In genomic region chr6:163418273-163419029, GRCh38 we compare ENCODE assay signal across 10 cellular contexts. TPM values are rescaled to one million over a fixed set of nuclear protein-coding genes. Genes with fewer than 3 reads are reported as not detected.
DNase-seq lines count a peak whose midpoint lies in the region; ATAC-seq and TF ChIP-seq lines count a peak whose summit lies in the region.
"Had no signal": no experiment of that assay in that cellular context is flagged by ENCODE, and none has a peak within 500 bp of the region (broad histone marks: within the 10 kb centered on the region; RNA-seq: fewer than 3 reads in every experiment).

No MANE protein-coding gene starts in this region.

- no peaks in the 10 kb centered on the region for H3K27me3 ChIP-seq in CD4-positive, CD25-positive, alpha-beta regulatory T cell (ENCODE audit: control insufficient read depth, insufficient read depth, low read length)
- no peaks in the 10 kb centered on the region for H3K27me3 ChIP-seq in RWPE2 (ENCODE audit: insufficient read depth, poor library complexity, severe bottlenecking)

- H3K4me1 Mint-ChIP-seq in CD4-positive, CD25-positive, alpha-beta regulatory T cell: peaks cover 26 to 57% (median 43%) of the 10 kb centered on the region in 4 donors
- H3K4me1 Mint-ChIP-seq in progenitor cell of endocrine pancreas (ENCODE audit: low read depth): peaks cover 37% of the 10 kb centered on the region

- no peaks in the 10 kb centered on the region for H3K36me3 Mint-ChIP-seq in CD4-positive, CD25-positive, alpha-beta regulatory T cell
- no peaks in the 10 kb centered on the region for H3K36me3 Mint-ChIP-seq in progenitor cell of endocrine pancreas (ENCODE audit: insufficient read depth)

- H3K4me3 Mint-ChIP-seq in CD4-positive, CD25-positive, alpha-beta regulatory T cell: peak overlapping the region in 3 of 4 donors; percentile 19 to 62 (median 26)
- peak overlapping the region; percentile 2 for H3K4me3 Mint-ChIP-seq in progenitor cell of endocrine pancreas (ENCODE audit: low read depth)

- DNase-seq in CD4-positive, CD25-positive, alpha-beta regulatory T cell: no peak
- DNase-seq in RWPE2 (ENCODE audit: low spot score): no peak
- DNase-seq in fibroblast of villous mesenchyme (ENCODE audit: low read depth): no peak
- DNase-seq in progenitor cell of endocrine pancreas (ENCODE audit: low spot score, unreplicated experiment): no peak
- DNase-seq in GOT3 (lab: John Stamatoyannopoulos, UW): no peak
- DNase-seq in NOMO-1 (lab: John Stamatoyannopoulos, UW; ENCODE audit: unreplicated experiment in 2 of 2): no peak
- DNase-seq in NCI-H2107 (lab: John Stamatoyannopoulos, UW): no peak
- DNase-seq: head of caudate nucleus, NCI-H510A had no signal

- H3K27me3 Mint-ChIP-seq in CD4-positive, CD25-positive, alpha-beta regulatory T cell: peaks cover 8% of the 10 kb centered on the region
- no peaks in the 10 kb centered on the region for H3K27me3 Mint-ChIP-seq in progenitor cell of endocrine pancreas

- peaks cover 19% of the 10 kb centered on the region for H3K4me1 ChIP-seq in CD4-positive, CD25-positive, alpha-beta regulatory T cell (ENCODE audit: control insufficient read depth, insufficient read depth, low read length, poor library complexity, severe bottlenecking)
- peaks cover 6% of the 10 kb centered on the region for H3K4me1 ChIP-seq in RWPE2 (ENCODE audit: insufficient read depth, poor library complexity, severe bottlenecking)

- H3K9me3 ChIP-seq in CD4-positive, CD25-positive, alpha-beta regulatory T cell (ENCODE audit: control insufficient read depth in 2 of 2, low read length in 2 of 2): no peaks in the 10 kb centered on the region
- H3K9me3 ChIP-seq in RWPE2 (ENCODE audit: severe bottlenecking): no peaks in the 10 kb centered on the region

- H3K9me3 Mint-ChIP-seq in CD4-positive, CD25-positive, alpha-beta regulatory T cell: no peaks in the 10 kb centered on the region
- no peaks in the 10 kb centered on the region for H3K9me3 Mint-ChIP-seq in progenitor cell of endocrine pancreas (ENCODE audit: low read depth)

- ATAC-seq in CD4-positive, CD25-positive, alpha-beta regulatory T cell (ENCODE audit: low read depth in 2 of 2): no peak
- ATAC-seq in RWPE2 (ENCODE audit: low read depth) (no peak), HG03520 (IDR thresholded peaks at IDR 0.05; ENCODE audit: unreplicated experiment) (no peak)

- H3K4me3 ChIP-seq in CD4-positive, CD25-positive, alpha-beta regulatory T cell (ENCODE audit: low read depth, low read length): no peak overlapping the region
- H3K4me3 ChIP-seq in RWPE2 (ENCODE audit: severe bottlenecking) (peak overlapping the region; percentile 10), fibroblast of villous mesenchyme (ENCODE audit: low read depth, low read length) (peak overlapping the region; percentile 98)

- TF ChIP-seq CTCF in RWPE2 (IDR thresholded peaks at IDR 0.05; ENCODE audit: poor library complexity, severe bottlenecking) (no peak), fibroblast of villous mesenchyme (IDR thresholded peaks at IDR 0.05; ENCODE audit: insufficient read depth, low read depth, low read length) (no peak), progenitor cell of endocrine pancreas (IDR thresholded peaks at IDR 0.05; ENCODE audit: unreplicated experiment) (no peak)

- H3K27ac ChIP-seq in CD4-positive, CD25-positive, alpha-beta regulatory T cell (ENCODE audit: insufficient read depth, low read length, poor library complexity, severe bottlenecking): no peak overlapping the region
- peak overlapping the region; percentile 92 for H3K27ac ChIP-seq in RWPE2 (ENCODE audit: poor library complexity, severe bottlenecking)

- H3K36me3 ChIP-seq in CD4-positive, CD25-positive, alpha-beta regulatory T cell (ENCODE audit: control insufficient read depth, insufficient read depth, low read length): no peaks in the 10 kb centered on the region
- H3K36me3 ChIP-seq in RWPE2 (ENCODE audit: low read depth): peaks cover 9% of the 10 kb centered on the region; the same call in 1 of the 2 replicates

- H3K27ac Mint-ChIP-seq in CD4-positive, CD25-positive, alpha-beta regulatory T cell: no peak overlapping the region
- H3K27ac Mint-ChIP-seq in progenitor cell of endocrine pancreas: no peak overlapping the region

RNA-seq across cellular contexts. Expression of gene QKI, which starts 3.9 kb away (rescaled TPM):
- total RNA-seq in CD4-positive, CD25-positive, alpha-beta regulatory T cell: 89.7 TPM
- 10 to 100 TPM; 10.0 to 22.2 (median 13.7) TPM for polyA plus RNA-seq in CD4-positive, CD25-positive, alpha-beta regulatory T cell
- 153 and 170 TPM in 2 replicates for total RNA-seq in fibroblast of villous mesenchyme
- 88.4 and 97.3 TPM in 2 replicates for total RNA-seq in progenitor cell of endocrine pancreas
